In the genomic region with DNA sequence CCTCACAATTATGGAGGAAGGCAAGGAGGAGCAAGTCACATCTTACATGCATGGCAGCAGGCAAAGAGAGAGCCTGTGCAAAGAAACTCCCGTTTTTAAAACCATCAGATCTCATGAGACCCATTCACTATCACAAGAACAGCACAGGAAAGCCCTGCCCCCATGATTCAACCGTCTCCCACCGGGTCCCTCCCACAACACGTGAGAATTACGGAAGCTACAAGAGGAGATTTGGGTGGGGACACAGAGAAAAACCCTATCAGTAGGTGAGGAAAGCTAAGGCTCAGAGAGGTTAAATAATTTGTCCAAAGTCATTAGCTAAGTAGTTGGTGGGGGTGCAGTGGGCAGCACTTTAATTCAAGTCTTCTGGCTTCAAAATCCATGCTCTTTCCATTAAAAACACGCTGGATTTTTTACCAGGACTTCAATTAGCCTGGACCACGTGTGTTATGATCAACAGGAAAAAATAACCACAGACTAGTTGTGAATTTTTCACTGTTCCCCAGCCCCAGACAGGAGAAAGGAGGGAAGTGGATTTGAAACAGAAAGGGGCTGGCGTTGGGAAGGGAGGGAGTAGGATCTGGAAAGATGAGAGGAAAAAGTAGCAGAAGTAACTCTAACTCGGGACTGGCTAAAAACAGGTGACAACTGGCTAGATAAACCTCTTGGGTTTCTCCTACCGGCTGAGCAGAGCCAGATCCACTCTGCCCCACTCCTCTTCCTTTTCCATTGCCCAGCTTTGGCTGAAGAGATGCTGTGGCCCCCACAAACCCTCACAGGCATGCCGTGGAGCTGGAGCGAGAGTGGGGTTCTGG, we compare ENCODE assay signal across 9 cellular contexts. TPM values are rescaled to one million over a fixed set of nuclear protein-coding genes. Genes with fewer than 3 reads are reported as not detected.
DNase-seq lines count a peak whose midpoint lies in the region; ATAC-seq, FAIRE-seq and TF ChIP-seq lines count a peak whose summit lies in the region.
"Had no signal": no experiment of that assay in that cellular context is flagged by ENCODE, and none has a peak within 500 bp of the region (broad histone marks: within the 10 kb centered on the region; RNA-seq: fewer than 3 reads in every experiment).

No MANE protein-coding gene starts in this region.

- POLR2A ChIA-PET in GM12878 (lab: Charles Lee), result no interaction called here
- POLR2A ChIA-PET in naive thymus-derived CD8-positive, alpha-beta T cell (lab: Charles Lee), result no interaction called here

- H3K36me3 Mint-ChIP-seq in naive thymus-derived CD8-positive, alpha-beta T cell, result peaks cover 0 to 2% (median 0%) of the 10 kb centered on the region in 3 donors

- H3K4me1 ChIP-seq in GM12878 (ENCODE audit: control insufficient read depth, insufficient read depth, low read length), result no peaks in the 10 kb centered on the region
- peaks cover 5% of the 10 kb centered on the region for H3K4me1 ChIP-seq in body of pancreas

- peak overlapping the region; percentile 79 to 97 (median 92) for H3K27ac Mint-ChIP-seq in naive thymus-derived CD8-positive, alpha-beta T cell

- H3K36me3 ChIP-seq in GM12878 (ENCODE audit: control insufficient read depth in 2 of 2, insufficient read depth in 2 of 2, low read length in 1 of 2), result no peaks in the 10 kb centered on the region
- no peaks in the 10 kb centered on the region for H3K36me3 ChIP-seq in body of pancreas (replicated peaks in 1 of 2; ENCODE audit: insufficient read depth in 1 of 2, low read depth in 2 of 2)

- H3K27ac ChIP-seq in GM12878 (ENCODE audit: control insufficient read depth, insufficient read depth), result no peak overlapping the region
- no peak overlapping the region for H3K27ac ChIP-seq in body of pancreas

- H3K4me2 ChIP-seq in GM12878 (ENCODE audit: control insufficient read depth, insufficient read depth), result peak overlapping the region; percentile 40

- TF ChIP-seq CTCF in GM12878 (IDR thresholded peaks at IDR 0.05 in 2 of 3, conservative IDR thresholded peaks at IDR 0.05 in 1 of 3; ENCODE audit: control insufficient read depth in 2 of 3, extremely low read depth in 1 of 3, insufficient read depth in 1 of 3, low read depth in 3 of 3, low read length in 3 of 3), result no peak
- TF ChIP-seq CTCF in body of pancreas (IDR thresholded peaks at IDR 0.05), result no peak

- no peaks in the 10 kb centered on the region for H3K27me3 ChIP-seq in GM12878 (replicated peaks in 1 of 2; ENCODE audit: control insufficient read depth in 2 of 2, insufficient read depth in 2 of 2, low read length in 1 of 2)
- H3K27me3 ChIP-seq in body of pancreas, result no peaks in the 10 kb centered on the region

- peak overlapping the region; percentile 84 to 98 (median 92) for H3K4me3 Mint-ChIP-seq in naive thymus-derived CD8-positive, alpha-beta T cell

- RAD21 ChIA-PET in GM12878 (lab: Charles Lee; ENCODE audit: unreplicated experiment), result no interaction called here

- WGBS in GM12878 (ENCODE audit: insufficient coverage, insufficient replicate concordance, low lambda C conversion rate, missing lambda C conversion rate), result 17% methylated on average over 12 of the region's 12 CpGs
- WGBS in body of pancreas, 2 donors, result 31 to 32% methylated on average over 11 to 12 of the region's 12 CpGs

- BruUV-seq in GM12878 (replicated peaks; lab: Mats Ljungman, UMichigan), result TSS peak; percentile 61

- peaks cover 16 to 52% (median 33%) of the 10 kb centered on the region in 4 donors for H3K4me1 Mint-ChIP-seq in naive thymus-derived CD8-positive, alpha-beta T cell

- intact Hi-C loops in GM12878 (cut with micrococcal nuclease; ENCODE audit: unreplicated experiment), result loop anchor here (2.0 kb wide), 1 partner anchor 187 kb away; no protein-coding TSS in a partner anchor
- intact Hi-C loops in body of pancreas (cut with DNase I), result no loop called here

- in situ Hi-C loops in GM12878 (cut with MboI), result loop anchor here (10.0 kb wide), 2 partner anchors 59 to 189 kb away; partner anchors contain the start of gene AMER1

- TF ChIP-seq RAD21 in GM12878 (IDR thresholded peaks at IDR 0.05; ENCODE audit: insufficient read depth, low read depth, low read length), result no peak

- ATAC-seq in GM19023 (IDR thresholded peaks at IDR 0.05; ENCODE audit: unreplicated experiment), result peak; percentile 14
- ATAC-seq in HG03354 (IDR thresholded peaks at IDR 0.05; ENCODE audit: poor library complexity, severe bottlenecking, unreplicated experiment), result peak; percentile 21
- peak; percentile 50 for ATAC-seq in GM12878
- peak in 1 of 2 donors; percentile 6 for ATAC-seq in naive thymus-derived CD8-positive, alpha-beta T cell
- ATAC-seq in HG02852 (IDR thresholded peaks at IDR 0.05; ENCODE audit: unreplicated experiment), result no peak
- ATAC-seq in body of pancreas, result no peak

- H3K4me3 ChIP-seq in GM12878 (peak overlapping the region; percentile 67), body of pancreas (peak overlapping the region in 1 of 2 donors; percentile 42)

- H4K20me1 ChIP-seq in GM12878 (ENCODE audit: control insufficient read depth, insufficient read depth), result no peaks in the 10 kb centered on the region

- H3K9ac ChIP-seq in GM12878 (ENCODE audit: control insufficient read depth, insufficient read depth, low read length), result peak overlapping the region; percentile 61

- H3K9me3 Mint-ChIP-seq in naive thymus-derived CD8-positive, alpha-beta T cell, result peaks cover 0 to 3% (median 0%) of the 10 kb centered on the region in 9 donors

- H3K9me3 ChIP-seq in GM12878 (replicated peaks; ENCODE audit: control insufficient read depth, insufficient read depth, low read length), result no peaks in the 10 kb centered on the region
- H3K9me3 ChIP-seq in body of pancreas, result no peaks in the 10 kb centered on the region

- H2AFZ ChIP-seq in GM12878 (ENCODE audit: control insufficient read depth, low read depth, low read length), result peak overlapping the region; percentile 92

- no peak for TF ChIP-seq EP300 in GM12878 (IDR thresholded peaks at IDR 0.05; ENCODE audit: borderline replicate concordance in 1 of 2, control insufficient read depth in 1 of 2, low read depth in 2 of 2, low read length in 2 of 2)

- FAIRE-seq in GM12878 (lab: Jason Lieb, UNC), result no peak
- FAIRE-seq: islet of Langerhans had no signal

- no peaks in the 10 kb centered on the region for H3K27me3 Mint-ChIP-seq in naive thymus-derived CD8-positive, alpha-beta T cell

- peaks cover 1% of the 10 kb centered on the region; the same call in 1 of the 2 replicates for H3K79me2 ChIP-seq in GM12878 (ENCODE audit: control insufficient read depth, insufficient read depth, low read length)

- CTCF ChIA-PET in GM12878 (lab: Yijun Ruan, JAX), result interaction anchor here (0.6 kb wide), 1 partner anchor 68 kb away, joined by 3 read pairs; no protein-coding TSS in a partner anchor

- DNase-seq in GM12878 (ENCODE audit: low read depth, low spot score), result no peak
- peak in 1 of 10 donors; percentile 5 for DNase-seq in naive thymus-derived CD8-positive, alpha-beta T cell
- DNase-seq in body of pancreas, result no peak
- DNase-seq in NCI-H524 treated with DMSO at 0.1 percent for 48 hours (lab: John Stamatoyannopoulos, UW), result no peak
- no peak for DNase-seq in Kasumi-1 (lab: John Stamatoyannopoulos, UW)

- SMC1A ChIA-PET in GM12878 (lab: Charles Lee; ENCODE audit: uncharacterized antibody, unreplicated experiment), result no interaction called here

- TF ChIP-seq POLR2A in GM12878 (IDR thresholded peaks at IDR 0.05; ENCODE audit: low read depth, low read length) (no peak), body of pancreas (IDR thresholded peaks at IDR 0.05) (no peak)

TF ChIP-seq in GM12878, 131 proteins besides CTCF, POLR2A, EP300 and RAD21 (continues in another document):
- TF ChIP-seq CBX5 (IDR thresholded peaks at IDR 0.05; ENCODE audit: low read depth) (no peak), EED (IDR thresholded peaks at IDR 0.05; ENCODE audit: low read depth) (no peak), DPF2 (IDR thresholded peaks at IDR 0.05) (no peak)
- TF ChIP-seq, protein P1, sequence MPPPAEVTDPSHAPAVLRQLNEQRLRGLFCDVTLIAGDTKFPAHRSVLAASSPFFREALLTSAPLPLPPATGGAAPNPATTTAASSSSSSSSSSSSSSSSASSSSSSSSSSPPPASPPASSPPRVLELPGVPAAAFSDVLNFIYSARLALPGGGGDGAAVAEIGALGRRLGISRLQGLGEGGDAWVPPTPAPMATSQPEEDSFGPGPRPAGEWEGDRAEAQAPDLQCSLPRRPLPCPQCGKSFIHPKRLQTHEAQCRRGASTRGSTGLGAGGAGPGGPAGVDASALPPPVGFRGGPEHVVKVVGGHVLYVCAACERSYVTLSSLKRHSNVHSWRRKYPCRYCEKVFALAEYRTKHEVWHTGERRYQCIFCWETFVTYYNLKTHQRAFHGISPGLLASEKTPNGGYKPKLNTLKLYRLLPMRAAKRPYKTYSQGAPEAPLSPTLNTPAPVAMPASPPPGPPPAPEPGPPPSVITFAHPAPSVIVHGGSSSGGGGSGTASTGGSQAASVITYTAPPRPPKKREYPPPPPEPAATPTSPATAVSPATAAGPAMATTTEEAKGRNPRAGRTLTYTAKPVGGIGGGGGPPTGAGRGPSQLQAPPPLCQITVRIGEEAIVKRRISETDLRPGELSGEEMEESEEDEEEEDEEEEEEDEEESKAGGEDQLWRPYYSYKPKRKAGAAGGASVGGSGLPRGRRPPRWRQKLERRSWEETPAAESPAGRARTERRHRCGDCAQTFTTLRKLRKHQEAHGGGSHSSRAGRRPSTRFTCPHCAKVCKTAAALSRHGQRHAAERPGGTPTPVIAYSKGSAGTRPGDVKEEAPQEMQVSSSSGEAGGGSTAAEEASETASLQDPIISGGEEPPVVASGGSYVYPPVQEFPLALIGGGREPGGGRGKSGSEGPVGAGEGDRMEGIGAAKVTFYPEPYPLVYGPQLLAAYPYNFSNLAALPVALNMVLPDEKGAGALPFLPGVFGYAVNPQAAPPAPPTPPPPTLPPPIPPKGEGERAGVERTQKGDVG (CRISPR knock-in tag; IDR thresholded peaks at IDR 0.05), result no peak

RNA-seq across cellular contexts. Expression of gene MTMR8, which starts 1.0 kb away (rescaled TPM):
- total RNA-seq in GM12878 (2013; cell fraction: nucleolus; rRNA removed), result 13.7 and 16.2 TPM in 2 replicates
- total RNA-seq in GM12878 (2014; rRNA removed), result 3.5 and 4.3 TPM in 2 replicates
- 3.2 and 3.7 TPM in 2 replicates for total RNA-seq in GM12878 (2014; rRNA removed; fragmentation: Illumina TruSeq; extraction: Trizol)
- total RNA-seq in GM12878 (2021), result 3.0 and 3.3 TPM in 2 replicates
- polyA plus RNA-seq in GM12878 (2011; ENCODE audit: low read depth), result 1.8 TPM
- polyA plus RNA-seq in GM12878 (2011; rRNA removed), result 3.6 and 5.3 TPM in 2 replicates
- polyA plus RNA-seq in GM12878 (2011; cell fraction: cytosol; rRNA removed), result 2.0 and 2.5 TPM in 2 replicates
- polyA plus RNA-seq in GM12878 (2011; cell fraction: nucleus; rRNA removed), result 3.6 and 3.8 TPM in 2 replicates
- 1.2 and 1.3 TPM in 2 replicates for polyA plus RNA-seq in GM12878 (2012)
- 2.9 and 3.3 TPM in 2 replicates for polyA plus RNA-seq in GM12878 (2014; fragmentation: Illumina TruSeq; extraction: Trizol)
- 1 to 10 TPM; 4.6 to 4.7 TPM for polyA plus RNA-seq in GM12878 (2014; fragmentation: Nextera tagmentation; extraction: Ambion mirVana)
- polyA plus RNA-seq in GM12878 (2014; rRNA removed), result 2.0 and 2.4 TPM in 2 replicates
- 1 to 10 TPM; 2.8 to 3.6 TPM for polyA plus RNA-seq in GM12878 (2016; fragmentation: Nextera tagmentation; extraction: Ambion mirVana)
- 7.5 and 13.9 TPM in 2 replicates for polyA minus RNA-seq in GM12878 (2011; rRNA and poly(A)+ RNA removed)
- 1.1 and 2.0 TPM in 2 replicates for polyA minus RNA-seq in GM12878 (2011; cell fraction: cytosol; rRNA and poly(A)+ RNA removed)
- polyA minus RNA-seq in GM12878 (2011; cell fraction: nucleus; rRNA and poly(A)+ RNA removed), result 11.2 and 11.6 TPM in 2 replicates
- total RNA-seq in naive thymus-derived CD8-positive, alpha-beta T cell, result 1 to 10 TPM; 6.2 to 9.5 TPM
- polyA plus RNA-seq in naive thymus-derived CD8-positive, alpha-beta T cell, result 1 to 10 TPM; 2.9 to 3.5 (median 3.4) TPM
- total RNA-seq in body of pancreas, result 1 to 10 TPM; 1.0 to 4.9 TPM

Comparison
In these comparisons a context has a peak if more than half of its experiments do, and no peak if none do; other contexts are left out.
1. ATAC-seq: peak in GM19023 (single experiment), HG03354 (single experiment) and GM12878 (single experiment); none in HG02852 (single experiment) and body of pancreas (single experiment).